8 cellular contexts compared by ENCODE assay signal in genomic region chr6:107670792-107671199, GRCh38.
A peak's percentile ranks its signal among the peaks of the same experiment; 100 is the strongest.
DNase-seq lines count a peak whose midpoint lies in the region; ATAC-seq and TF ChIP-seq lines count a peak whose summit lies in the region.

No MANE protein-coding gene starts in this region.

- H3K9me3 ChIP-seq in tibial artery: no peaks in the 10 kb centered on the region

- H3K4me1 Mint-ChIP-seq in activated CD4-positive, alpha-beta T cell treated with anti-CD3 and anti-CD28 coated beads for 36 hours: peaks cover 22% of the 10 kb centered on the region
- peaks cover 47% of the 10 kb centered on the region for H3K4me1 Mint-ChIP-seq in WTC11

- DNase-seq in activated CD4-positive, alpha-beta T cell treated with anti-CD3 and anti-CD28 coated beads for 36 hours: peak; percentile 36
- DNase-seq in activated CD4-positive, alpha-beta T cell treated with anti-CD3 and anti-CD28 coated beads for 4 hours: no peak
- DNase-seq in HL-60 (ENCODE audit: low read depth in 1 of 2, low spot score in 1 of 2) (peak; percentile 72 to 89), WTC11 (ENCODE audit: low spot score) (no peak), hypothalamus (lab: John Stamatoyannopoulos, UW) (peak in 32 of 51 donors; percentile 4 to 58 (median 30)), tibial artery (peak; percentile 67 to 69), ACHN (no peak), NCI-H2081 treated with DMSO at 0.1 percent for 48 hours (lab: John Stamatoyannopoulos, UW) (no peak)

- TF ChIP-seq CTCF in HL-60 (IDR thresholded peaks at IDR 0.05; ENCODE audit: insufficient read depth, low read length) (no peak), WTC11 (IDR thresholded peaks at IDR 0.05) (no peak), tibial artery (IDR thresholded peaks at IDR 0.05) (no peak)

- H3K9me3 Mint-ChIP-seq in activated CD4-positive, alpha-beta T cell treated with anti-CD3 and anti-CD28 coated beads for 36 hours (ENCODE audit: low read depth): no peaks in the 10 kb centered on the region
- H3K9me3 Mint-ChIP-seq in WTC11: no peaks in the 10 kb centered on the region

- POLR2A ChIA-PET in activated CD4-positive, alpha-beta T cell treated with anti-CD3 and anti-CD28 coated beads for 36 hours (lab: Charles Lee): no interaction called here
- POLR2A ChIA-PET in WTC11 (lab: Charles Lee): no interaction called here

- H3K4me3 ChIP-seq in HL-60 (replicated peaks; ENCODE audit: insufficient read depth, low read length): no peak overlapping the region
- H3K4me3 ChIP-seq in tibial artery: no peak overlapping the region

- no peaks in the 10 kb centered on the region for H3K36me3 Mint-ChIP-seq in activated CD4-positive, alpha-beta T cell treated with anti-CD3 and anti-CD28 coated beads for 36 hours (ENCODE audit: low read depth)
- no peaks in the 10 kb centered on the region for H3K36me3 Mint-ChIP-seq in WTC11

- no peaks in the 10 kb centered on the region for H3K36me3 ChIP-seq in tibial artery

- intact Hi-C loops in activated CD4-positive, alpha-beta T cell treated with anti-CD3 and anti-CD28 coated beads for 36 hours (cut with DNase I, micrococcal nuclease): loop anchor here in 1 of 2 experiments (10.0 kb wide), 1 partner anchor 854 kb away; no protein-coding TSS in a partner anchor
- intact Hi-C loops in tibial artery (cut with DNase I; ENCODE audit: low total_unique reads): no loop called here

- peaks cover 0 to 5% (median 2%) of the 10 kb centered on the region in 4 donors for H3K4me1 ChIP-seq in tibial artery

- H3K27ac Mint-ChIP-seq in activated CD4-positive, alpha-beta T cell treated with anti-CD3 and anti-CD28 coated beads for 36 hours: no peak overlapping the region
- no peak overlapping the region; the same call in 1 of the 2 replicates for H3K27ac Mint-ChIP-seq in WTC11

- in situ Hi-C loops in ACHN (cut with HindIII; ENCODE audit: low pct_ligation_motif_present, low pct_unique_long_range_greater_than_20kb, low sequenced_read_pairs): no loop called here

- no peaks in the 10 kb centered on the region for H3K27me3 Mint-ChIP-seq in activated CD4-positive, alpha-beta T cell treated with anti-CD3 and anti-CD28 coated beads for 36 hours
- peaks cover 5% of the 10 kb centered on the region for H3K27me3 Mint-ChIP-seq in WTC11 (ENCODE audit: low read depth)

- H3K27me3 ChIP-seq in HL-60 (ENCODE audit: insufficient read depth, poor library complexity, severe bottlenecking): no peaks in the 10 kb centered on the region
- H3K27me3 ChIP-seq in tibial artery: no peaks in the 10 kb centered on the region

- H3K4me3 Mint-ChIP-seq in activated CD4-positive, alpha-beta T cell treated with anti-CD3 and anti-CD28 coated beads for 36 hours: no peak overlapping the region
- H3K4me3 Mint-ChIP-seq in WTC11: no peak overlapping the region

- CTCF ChIA-PET in activated CD4-positive, alpha-beta T cell treated with anti-CD3 and anti-CD28 coated beads for 36 hours (lab: Charles Lee): interaction anchor here (0.7 to 2.6 kb wide), 2 partner anchors 70 to 177 kb away, joined by 3 to 6 read pairs; no protein-coding TSS in a partner anchor
- CTCF ChIA-PET in WTC11 (lab: Charles Lee): interaction anchor here (0.9 to 1.2 kb wide), 4 partner anchors 9 to 352 kb away, joined by 3 to 4 read pairs (median 4); no protein-coding TSS in a partner anchor

- H3K27ac ChIP-seq in HL-60 (replicated peaks): no peak overlapping the region
- no peak overlapping the region for H3K27ac ChIP-seq in tibial artery

- no peak for ATAC-seq in activated CD4-positive, alpha-beta T cell treated with anti-CD3 and anti-CD28 coated beads for 36 hours
- peak; percentile 31 for ATAC-seq in WTC11

TF ChIP-seq in WTC11, 78 proteins besides CTCF, POLR2A, EP300 and RAD21:
- TF ChIP-seq ZNF281 (CRISPR knock-in tag; IDR thresholded peaks at IDR 0.05) (0 out of 2 replicates have a peak, but pooled peaks have one; percentile 27), ZMAT4 (CRISPR knock-in tag; IDR thresholded peaks at IDR 0.05) (no peak), E2F5 (CRISPR knock-in tag; IDR thresholded peaks at IDR 0.05) (no peak), ETV6 (CRISPR knock-in tag; IDR thresholded peaks at IDR 0.05) (peak; percentile 62; the same call in 1 of the 2 replicates)
TF ChIP-seq in WTC11: peak in this region for 2.

Comparison
In these comparisons a context has a peak if more than half of its experiments do, and no peak if none do; other contexts are left out.
1. DNase-seq: peak in activated CD4-positive, alpha-beta T cell treated with anti-CD3 and anti-CD28 coated beads for 36 hours (single experiment), HL-60 (2 of 2), hypothalamus (32 of 51) and tibial artery (2 of 2); none in activated CD4-positive, alpha-beta T cell treated with anti-CD3 and anti-CD28 coated beads for 4 hours (0 of 2), WTC11 (single experiment), ACHN (single experiment) and NCI-H2081 treated with DMSO at 0.1 percent for 48 hours (single experiment).